8 cellular contexts compared by ENCODE assay signal in the genomic region with DNA sequence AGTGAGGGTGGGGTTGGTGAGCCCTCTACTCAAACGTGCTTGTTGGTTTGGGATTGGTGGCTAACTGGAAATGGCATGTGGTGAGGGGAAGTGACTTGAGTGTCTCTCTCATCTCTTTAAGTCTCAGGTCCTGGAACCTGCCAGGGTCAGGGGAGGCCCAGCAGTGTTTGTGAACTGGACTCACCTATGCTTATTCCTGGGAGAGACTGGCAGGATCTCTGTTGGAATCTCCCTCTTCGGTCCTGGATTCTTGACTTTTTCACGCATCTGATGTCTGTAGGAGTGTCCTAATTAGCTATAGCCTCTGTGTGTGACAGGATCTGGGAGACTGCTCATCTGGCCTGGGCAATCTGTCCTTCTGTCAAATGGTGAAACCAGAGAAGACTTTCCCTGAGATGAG.
"Had no signal": no experiment of that assay in that cellular context is flagged by ENCODE, and none has a peak within 500 bp of the region (broad histone marks: within the 10 kb centered on the region; RNA-seq: fewer than 3 reads in every experiment).

No MANE protein-coding gene starts in this region.

- H3K27ac Mint-ChIP-seq: HFFc6 had no signal

- H3K4me3 ChIP-seq: GM23248, HAP-1, K562 had no signal

- DNase-seq: GM23248, GOT3, H7, HFFc6, KG1 had no signal

- H3K36me3 ChIP-seq: HAP-1 had no signal

- FAIRE-seq: HepG2, K562 had no signal

- H3K9me3 Mint-ChIP-seq: HFFc6 had no signal

- H3K4me3 Mint-ChIP-seq: HFFc6 had no signal
